In the genomic region with DNA sequence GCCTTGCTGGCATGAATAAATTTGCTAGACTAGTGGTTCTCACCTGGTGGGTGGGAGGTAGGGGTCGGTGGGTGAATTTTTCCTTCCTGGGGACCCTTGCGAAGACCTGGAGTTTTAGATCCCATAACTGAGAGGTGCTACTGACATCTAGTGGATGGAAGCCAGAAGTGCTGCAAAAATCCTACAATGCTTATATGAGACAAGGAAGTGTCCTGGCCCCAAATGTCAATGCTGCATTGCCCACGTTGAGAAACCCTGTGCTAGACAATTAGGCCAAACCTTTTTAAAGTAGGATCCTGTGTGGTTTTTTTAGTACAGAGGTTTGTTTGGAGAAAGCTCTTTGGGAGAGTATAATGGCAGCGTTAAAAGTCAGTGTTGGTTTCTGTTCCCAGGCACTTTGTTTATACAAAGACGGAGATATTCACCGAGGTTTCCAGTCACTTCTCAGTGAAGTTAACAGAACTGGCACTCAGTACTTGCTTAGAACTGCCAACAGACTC, we compare ENCODE assay signal across 8 cellular contexts. TPM values are rescaled to one million over a fixed set of nuclear protein-coding genes. Genes with fewer than 3 reads are reported as not detected.
DNase-seq lines count a peak whose midpoint lies in the region; ATAC-seq and TF ChIP-seq lines count a peak whose summit lies in the region.

No MANE protein-coding gene starts in this region.

- H3K36me3 ChIP-seq in OCI-LY7 (ENCODE audit: insufficient read depth, low read length), result no peaks in the 10 kb centered on the region
- peaks cover 15% of the 10 kb centered on the region for H3K36me3 ChIP-seq in right atrium auricular region

- peak overlapping the region; percentile 67; the same call in 1 of the 2 replicates for H2AFZ ChIP-seq in OCI-LY7 (ENCODE audit: low read length)

- H3K27ac ChIP-seq in HL-60 (replicated peaks), result peak overlapping the region; percentile 77
- H3K27ac ChIP-seq in OCI-LY7 (ENCODE audit: low read depth, low read length, poor library complexity, severe bottlenecking), result no peak overlapping the region
- no peak overlapping the region for H3K27ac ChIP-seq in right atrium auricular region

- no peaks in the 10 kb centered on the region for H3K79me2 ChIP-seq in OCI-LY7 (ENCODE audit: insufficient read depth, low read depth, low read length)

- peak; percentile 30 for ATAC-seq in GM19468 (IDR thresholded peaks at IDR 0.05; ENCODE audit: extremely low read depth, unreplicated experiment)

- CTCF ChIA-PET in OCI-LY7 (lab: Charles Lee; ENCODE audit: unreplicated experiment), result no interaction called here

- no peaks in the 10 kb centered on the region for H3K9me2 ChIP-seq in OCI-LY7 (ENCODE audit: insufficient read depth, low read length)

- intact Hi-C loops in OCI-LY7 (cut with micrococcal nuclease; ENCODE audit: unreplicated experiment), result no loop called here

- H3K4me3 ChIP-seq in HL-60 (replicated peaks; ENCODE audit: insufficient read depth, low read length), result no peak overlapping the region
- H3K4me3 ChIP-seq in OCI-LY7 (ENCODE audit: low read depth, low read length, poor library complexity, severe bottlenecking), result no peak overlapping the region
- H3K4me3 ChIP-seq in right atrium auricular region, result peak overlapping the region in 1 of 2 donors; percentile 24

- H3K9me3 ChIP-seq in OCI-LY7 (ENCODE audit: low read length) (no peaks in the 10 kb centered on the region), right atrium auricular region (no peaks in the 10 kb centered on the region)

- peaks cover 9% of the 10 kb centered on the region for H3K4me1 ChIP-seq in OCI-LY7 (ENCODE audit: insufficient read depth, low read length, poor library complexity, severe bottlenecking)
- H3K4me1 ChIP-seq in right atrium auricular region, result peaks cover 0 to 11% of the 10 kb centered on the region in 2 donors

- TF ChIP-seq CTCF in HL-60 (IDR thresholded peaks at IDR 0.05; ENCODE audit: insufficient read depth, low read length) (peak; percentile 99), OCI-LY7 (conservative IDR thresholded peaks at IDR 0.05; ENCODE audit: low read length) (peak; percentile 81), right atrium auricular region (IDR thresholded peaks at IDR 0.05) (peak; percentile 56 to 91)

- H4K20me1 ChIP-seq in OCI-LY7 (ENCODE audit: insufficient read depth, low read length), result no peaks in the 10 kb centered on the region

- DNase-seq in Daoy (ENCODE audit: low read depth) (peak; percentile 38), HL-60 (ENCODE audit: low read depth in 1 of 2, low spot score in 1 of 2) (peak; percentile 63 to 89), OCI-LY7 (ENCODE audit: low spot score) (peak; percentile 54), amygdala (lab: John Stamatoyannopoulos, UW) (peak in 30 of 56 donors; percentile 2 to 79 (median 18)), right atrium auricular region (ENCODE audit: low spot score) (peak; percentile 66), retina (peak; percentile 63)
- DNase-seq in activated effector memory CD4-positive, alpha-beta T cell treated with Interleukin-2 at 50 U/mL for 16 hours, result no peak

- no peak overlapping the region; the same call in 1 of the 2 replicates for H3K4me2 ChIP-seq in OCI-LY7 (ENCODE audit: low read length)

- no TSS peak for BruUV-seq in OCI-LY7 (replicated peaks; lab: Mats Ljungman, UMichigan)

- H3K27me3 ChIP-seq in HL-60 (ENCODE audit: insufficient read depth, poor library complexity, severe bottlenecking) (no peaks in the 10 kb centered on the region), right atrium auricular region (no peaks in the 10 kb centered on the region)

- POLR2A ChIA-PET in OCI-LY7 (lab: Charles Lee), result no interaction called here

RNA-seq across cellular contexts. Expression of a gene that starts 9.6 kb away (rescaled TPM):
- total RNA-seq in Daoy (2014; rRNA removed; shearing (Covaris generic)), result 29.9 and 37.6 TPM in 2 replicates
- total RNA-seq in OCI-LY7 (2014; rRNA removed; shearing (Covaris generic)), result 1.3 and 1.5 TPM in 2 replicates
- 2.0 and 2.5 TPM in 2 replicates for total RNA-seq in OCI-LY7 (2022)
- 1 to 10 TPM; 3.4 to 8.4 TPM for total RNA-seq in right atrium auricular region

RNA-seq across cellular contexts. Expression of a gene that starts 30.4 kb away (rescaled TPM):
- 0.06 TPM in 1 of 2 replicates, not detected in the other for total RNA-seq in Daoy (2014; rRNA removed; shearing (Covaris generic))
- total RNA-seq in OCI-LY7 (2014; rRNA removed; shearing (Covaris generic)), result not detected in 2 replicates
- total RNA-seq in OCI-LY7 (2022) (not detected in 2 replicates), right atrium auricular region (under 1 TPM in 1 of 2 donors, not detected in 1; 0.48 TPM)
